ENCODE assay signal across 29 cellular contexts in genomic region chr10:1513221-1513620, GRCh38.
"Had no signal": no experiment of that assay in that cellular context is flagged by ENCODE, and none has a peak within 500 bp of the region (broad histone marks: within the 10 kb centered on the region; RNA-seq: fewer than 3 reads in every experiment).

No MANE protein-coding gene starts in this region.

- H3K9ac ChIP-seq: neural progenitor cell, parathyroid adenoma had no signal

- DNase-seq: naive thymus-derived CD4-positive, alpha-beta T cell; natural killer cell; nucleus accumbens; ovary; posterior cingulate gyrus; psoas muscle; right lobe of liver; sigmoid colon; small intestine; stimulated activated CD4-positive, alpha-beta T cell treated with anti-CD3 and anti-CD28 coated beads, Interleukin-15, amount 100 ng/mL, for 24 hours; stimulated activated CD4-positive, alpha-beta T cell treated with anti-CD3 and anti-CD28 coated beads, Interleukin-2, amount 100 ng/mL, for 24 hours; stimulated activated CD4-positive, alpha-beta T cell treated with anti-CD3 and anti-CD28 coated beads, Interleukin-2, amount 100 ng/mL, for 48 hours; stimulated activated CD4-positive, alpha-beta T cell treated with anti-CD3 and anti-CD28 coated beads, Interleukin-4, amount 100 ng/mL, for 24 hours; stimulated activated naive B cell treated with anti-CD40 and anti-IgM and Interleukin-4, amounts not matched to agents 10 μg/mL and 1 μg/mL and 100 μg/mL, for 72 hours; stimulated activated naive CD4-positive, alpha-beta T cell treated with Interleukin-2 at 50 U/mL for 16 hours; stomach; thyroid gland; trophoblast cell; uterus had no signal

- H3K9me3 Mint-ChIP-seq: nephron; stimulated activated effector memory CD8-positive, alpha-beta T cell treated with anti-CD3 and anti-CD28 coated beads, Interleukin-12 subunit alpha, Interleukin-12 subunit beta, amount 100 ng/mL, for 72 hours; stimulated activated naive B cell treated with anti-CD40 and anti-IgM and Interleukin-4, amounts not matched to agents 10 μg/mL and 1 μg/mL and 100 μg/mL, for 72 hours; stimulated activated naive CD8-positive, alpha-beta T cell treated with anti-CD3 and anti-CD28 coated beads, Interleukin-15, Interleukin-2, amounts not matched to agents 100 ng/mL and 50 ng/mL, for 24 hours had no signal

- H3K4me1 Mint-ChIP-seq: naive thymus-derived CD4-positive, alpha-beta T cell; natural killer cell; stimulated activated effector memory CD8-positive, alpha-beta T cell treated with anti-CD3 and anti-CD28 coated beads, Interleukin-12 subunit alpha, Interleukin-12 subunit beta, amount 100 ng/mL, for 72 hours had no signal

- H3K27ac ChIP-seq: neural progenitor cell, neutrophil, ovary, parathyroid adenoma, psoas muscle, right lobe of liver, sigmoid colon, stomach, thoracic aorta, thyroid gland, tibial nerve, upper lobe of left lung, uterus had no signal

- H3K4me3 Mint-ChIP-seq: naive thymus-derived CD4-positive, alpha-beta T cell; natural killer cell; nephron; neural progenitor cell; stimulated activated effector memory CD8-positive, alpha-beta T cell treated with anti-CD3 and anti-CD28 coated beads, Interleukin-12 subunit alpha, Interleukin-12 subunit beta, amount 100 ng/mL, for 72 hours; stimulated activated naive B cell treated with anti-CD40 and anti-IgM and Interleukin-4, amounts not matched to agents 10 μg/mL and 1 μg/mL and 100 μg/mL, for 72 hours; stimulated activated naive CD8-positive, alpha-beta T cell treated with anti-CD3 and anti-CD28 coated beads, Interleukin-15, Interleukin-2, amounts not matched to agents 100 ng/mL and 50 ng/mL, for 24 hours had no signal

- H3K79me2 ChIP-seq: parathyroid adenoma had no signal

- H3K27ac Mint-ChIP-seq: naive thymus-derived CD4-positive, alpha-beta T cell; natural killer cell; nephron; neural progenitor cell; progenitor cell of endocrine pancreas; stimulated activated effector memory CD8-positive, alpha-beta T cell treated with anti-CD3 and anti-CD28 coated beads, Interleukin-12 subunit alpha, Interleukin-12 subunit beta, amount 100 ng/mL, for 72 hours; stimulated activated naive B cell treated with anti-CD40 and anti-IgM and Interleukin-4, amounts not matched to agents 10 μg/mL and 1 μg/mL and 100 μg/mL, for 72 hours; stimulated activated naive CD8-positive, alpha-beta T cell treated with anti-CD3 and anti-CD28 coated beads, Interleukin-15, Interleukin-2, amounts not matched to agents 100 ng/mL and 50 ng/mL, for 24 hours had no signal

- H3K4me3 ChIP-seq: neural progenitor cell, ovary, psoas muscle, right lobe of liver, sigmoid colon, stomach, thoracic aorta, thyroid gland, tibial nerve, upper lobe of left lung, uterus had no signal

- H3K4me1 ChIP-seq: neural progenitor cell, parathyroid adenoma, psoas muscle, right lobe of liver, sigmoid colon, stomach, thyroid gland, tibial nerve, upper lobe of left lung, uterus had no signal

- H2AFZ ChIP-seq: neural progenitor cell, parathyroid adenoma had no signal

- H3K9me3 ChIP-seq: neutrophil, ovary, psoas muscle, right lobe of liver, sigmoid colon, stomach, thoracic aorta, thyroid gland, tibial nerve, upper lobe of left lung, uterus had no signal

- H3K27me3 Mint-ChIP-seq: stimulated activated naive CD8-positive, alpha-beta T cell treated with anti-CD3 and anti-CD28 coated beads, Interleukin-15, Interleukin-2, amounts not matched to agents 100 ng/mL and 50 ng/mL, for 24 hours had no signal

- H3K36me3 Mint-ChIP-seq: naive thymus-derived CD4-positive, alpha-beta T cell; natural killer cell; neural progenitor cell; stimulated activated effector memory CD8-positive, alpha-beta T cell treated with anti-CD3 and anti-CD28 coated beads, Interleukin-12 subunit alpha, Interleukin-12 subunit beta, amount 100 ng/mL, for 72 hours; stimulated activated naive B cell treated with anti-CD40 and anti-IgM and Interleukin-4, amounts not matched to agents 10 μg/mL and 1 μg/mL and 100 μg/mL, for 72 hours had no signal

- H3K27me3 ChIP-seq: neural progenitor cell, neutrophil, ovary, right lobe of liver, sigmoid colon, thyroid gland, tibial nerve, upper lobe of left lung, uterus had no signal

- H3K36me3 ChIP-seq: neural progenitor cell, neutrophil, ovary, right lobe of liver, sigmoid colon, stomach, thoracic aorta, thyroid gland, tibial nerve, upper lobe of left lung, uterus had no signal

- H3K4me2 ChIP-seq: neural progenitor cell had no signal
